ENCODE assay signal across 34 cellular contexts in the genomic region with DNA sequence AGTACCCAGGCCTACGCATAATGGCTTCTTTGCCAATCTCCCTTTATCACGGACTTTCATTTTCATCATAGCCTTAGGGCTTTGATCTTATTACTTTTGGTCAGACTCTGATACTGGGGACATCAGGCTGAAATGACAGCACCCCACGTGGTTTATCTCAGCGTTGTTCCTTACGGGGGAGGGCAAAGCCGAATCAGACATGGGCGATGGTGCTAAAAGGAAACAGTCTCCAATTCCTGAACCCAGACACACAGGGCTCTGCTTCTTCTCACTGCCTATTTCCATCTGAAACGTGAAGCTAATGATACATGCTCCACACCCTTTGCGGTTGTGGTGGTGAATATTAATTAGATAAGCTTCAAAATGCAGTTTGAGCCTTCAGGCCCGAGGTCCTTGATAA.
"Had no signal": no experiment of that assay in that cellular context is flagged by ENCODE, and none has a peak within 500 bp of the region (broad histone marks: within the 10 kb centered on the region; RNA-seq: fewer than 3 reads in every experiment).

No MANE protein-coding gene starts in this region.

- H3K4me1 ChIP-seq: SJCRH30 had no signal

- H3K27ac Mint-ChIP-seq: activated CD4-positive, alpha-beta T cell treated with anti-CD3 and anti-CD28 coated beads, Interleukin-2, amount 10 ng/mL, durations not matched to agents 24 days and 14 days; activated CD8-positive, alpha-beta T cell treated with anti-CD3 and anti-CD28 coated beads for 36 hours; activated naive CD8-positive, alpha-beta T cell treated with anti-CD3 and anti-CD28 coated beads for 36 hours; activated T-cell treated with anti-CD3 and anti-CD28 coated beads, Interleukin-2, amount 50 U/mL, for 72 hours; activated T-helper 17 cell treated with anti-CD3 and anti-CD28 coated beads, Interleukin-2, amount 50 U/mL, for 72 hours had no signal

- H3K27me3 ChIP-seq: brain microvascular endothelial cell, SJCRH30 had no signal

- H3K4me3 ChIP-seq: SJCRH30 had no signal

- H3K27me3 Mint-ChIP-seq: activated CD4-positive, alpha-beta T cell treated with anti-CD3 and anti-CD28 coated beads, Interleukin-2, amount 10 ng/mL, durations not matched to agents 24 days and 14 days; activated CD8-positive, alpha-beta T cell treated with anti-CD3 and anti-CD28 coated beads for 36 hours; activated naive CD8-positive, alpha-beta T cell treated with anti-CD3 and anti-CD28 coated beads for 36 hours; activated T-helper 17 cell treated with anti-CD3 and anti-CD28 coated beads, Interleukin-2, amount 50 U/mL, for 72 hours had no signal

- H3K9me3 ChIP-seq: SJCRH30 had no signal

- H3K36me3 ChIP-seq: brain microvascular endothelial cell, SJCRH30, WERI-Rb-1 had no signal

- DNase-seq: activated CD4-positive, alpha-beta T cell treated with anti-CD3 and anti-CD28 coated beads for 1 hour; activated CD4-positive, alpha-beta T cell treated with anti-CD3 and anti-CD28 coated beads, Interleukin-2, amount 10 ng/mL, durations not matched to agents 24 days and 14 days; activated CD4-positive, alpha-beta T cell treated with anti-CD3 and anti-CD28 coated beads, Interleukin-2, amount 50 U/mL, for 4 hours; activated CD4-positive, CD25-positive, alpha-beta regulatory T cell; activated CD8-positive, alpha-beta T cell treated with anti-CD3 and anti-CD28 coated beads for 36 hours; activated effector memory CD4-positive, alpha-beta T cell treated with anti-CD3 and anti-CD28 coated beads, Interleukin-2, amount 50 U/mL, for 16 hours; activated naive CD4-positive, alpha-beta T cell; activated naive CD4-positive, alpha-beta T cell treated with anti-CD3 and anti-CD28 coated beads, Interleukin-2, amount 50 U/mL, for 16 hours; activated naive CD8-positive, alpha-beta T cell treated with anti-CD3 and anti-CD28 coated beads for 36 hours; activated T-cell treated with anti-CD3 and anti-CD28 coated beads, Interleukin-2, amount 50 U/mL, for 1 hour; activated T-cell treated with anti-CD3 and anti-CD28 coated beads, Interleukin-2, amount 50 U/mL, for 72 hours; amniotic stem cell; aorta; brain microvascular endothelial cell; central memory CD4-positive, alpha-beta T cell; Kasumi-1; KG1; MM.1S; MV-4-11; NCI-H1092; NCI-H1436 treated with DMSO at 0.1 percent for 48 hours; NCI-H1694 treated with DMSO at 0.1 percent for 48 hours; NCI-H2029 treated with DMSO at 0.1 percent for 48 hours; NCI-H2107; NCI-H2171; NCI-H510A; NCI-H69; NK-92 treated with Interleukin-12 subunit alpha and Interleukin-12 subunit beta, amount 100 ng/mL, for 24 hours; SHP77; SJCRH30; SW 1271; T1000; WERI-Rb-1 had no signal

- H3K4me3 Mint-ChIP-seq: activated CD4-positive, alpha-beta T cell treated with anti-CD3 and anti-CD28 coated beads, Interleukin-2, amount 10 ng/mL, durations not matched to agents 24 days and 14 days; activated CD8-positive, alpha-beta T cell treated with anti-CD3 and anti-CD28 coated beads for 36 hours; activated naive CD8-positive, alpha-beta T cell treated with anti-CD3 and anti-CD28 coated beads for 36 hours; activated T-cell treated with anti-CD3 and anti-CD28 coated beads, Interleukin-2, amount 50 U/mL, for 72 hours; activated T-helper 17 cell treated with anti-CD3 and anti-CD28 coated beads, Interleukin-2, amount 50 U/mL, for 72 hours had no signal

- H3K9me3 Mint-ChIP-seq: activated T-helper 17 cell treated with anti-CD3 and anti-CD28 coated beads, Interleukin-2, amount 50 U/mL, for 72 hours had no signal

- H3K27ac ChIP-seq: brain microvascular endothelial cell, SJCRH30, WERI-Rb-1 had no signal
